Comparison of ENCODE assay signal across 18 cellular contexts in genomic region chr17:47708312-47708863, GRCh38. TPM values are rescaled to one million over a fixed set of nuclear protein-coding genes. Genes with fewer than 3 reads are reported as not detected.
DNase-seq lines count a peak whose midpoint lies in the region; ATAC-seq, FAIRE-seq and TF ChIP-seq lines count a peak whose summit lies in the region.
"Had no signal": no experiment of that assay in that cellular context is flagged by ENCODE, and none has a peak within 500 bp of the region (broad histone marks: within the 10 kb centered on the region; RNA-seq: fewer than 3 reads in every experiment).

No MANE protein-coding gene starts in this region.

- H3K4me3 ChIP-seq in GM23338 (peak overlapping the region; percentile 56), coronary artery (peak overlapping the region; percentile 77), kidney (ENCODE audit: low read length in 2 of 2) (no peak overlapping the region), stomach (peak overlapping the region; percentile 38 to 45 (median 40)), testis (peak overlapping the region in 1 of 2 donors; percentile 26)

- H3K9me3 ChIP-seq in kidney (ENCODE audit: control insufficient read depth in 1 of 2, low read length in 2 of 2), result no peaks in the 10 kb centered on the region
- H3K9me3 ChIP-seq in stomach, result no peaks in the 10 kb centered on the region
- no peaks in the 10 kb centered on the region for H3K9me3 ChIP-seq in testis

- intact Hi-C loops in kidney (cut with DNase I), result no loop called here
- intact Hi-C loops in stomach (cut with DNase I; ENCODE audit: low total_unique reads), result no loop called here
- intact Hi-C loops in testis (cut with DNase I; ENCODE audit: low total_unique reads), result no loop called here

- no peak for FAIRE-seq in kidney (lab: Jason Lieb, UNC)
- FAIRE-seq: RCC 7860 had no signal

- H3K4me1 ChIP-seq in GM23338 (ENCODE audit: insufficient read depth), result peaks cover 5% of the 10 kb centered on the region; the same call in 1 of the 2 replicates
- peaks cover 10 to 16% of the 10 kb centered on the region in 2 donors for H3K4me1 ChIP-seq in kidney (ENCODE audit: control insufficient read depth in 1 of 2, insufficient read depth in 1 of 2, low read depth in 1 of 2, low read length in 2 of 2)
- peaks cover 15 to 52% (median 26%) of the 10 kb centered on the region in 4 donors for H3K4me1 ChIP-seq in stomach
- H3K4me1 ChIP-seq in testis, result peaks cover 8% of the 10 kb centered on the region

- H4K20me1 ChIP-seq in GM23338 (replicated peaks; ENCODE audit: insufficient read depth), result peaks cover 5% of the 10 kb centered on the region; the same call in 1 of the 2 replicates

- no peaks in the 10 kb centered on the region for H3K9me2 ChIP-seq in GM23338 (ENCODE audit: insufficient read depth)

- no peaks in the 10 kb centered on the region for H3K79me2 ChIP-seq in GM23338 (replicated peaks; ENCODE audit: insufficient read depth)
- H3K79me2 ChIP-seq: parathyroid adenoma had no signal

- peak overlapping the region; percentile 81 for H3K4me2 ChIP-seq in GM23338

- peaks cover 3% of the 10 kb centered on the region; the same call in 1 of the 3 replicates for H3K36me3 Mint-ChIP-seq in GM23338 (ENCODE audit: low read depth)

- TF ChIP-seq POLR2A in stomach (IDR thresholded peaks at IDR 0.05) (no peak), erythroblast (IDR thresholded peaks at IDR 0.05; ENCODE audit: low read length) (no peak), testis (IDR thresholded peaks at IDR 0.05) (no peak)

- H3K27ac Mint-ChIP-seq in GM23338, result no peak overlapping the region
- H3K27ac Mint-ChIP-seq: activated naive CD4-positive, alpha-beta T cell treated with anti-CD3 and anti-CD28 coated beads, Interleukin-2, amount 50 U/mL, for 72 hours had no signal

- DNase-seq in GM23338 (ENCODE audit: low spot score), result peak; percentile 72
- no peak for DNase-seq in coronary artery (ENCODE audit: low spot score)
- peak; percentile 66 for DNase-seq in kidney
- DNase-seq in stomach, result no peak
- no peak for DNase-seq in erythroblast (lab: John Stamatoyannopoulos, UW)
- DNase-seq in testis, result no peak
- no peak for DNase-seq in inferior parietal cortex (ENCODE audit: extremely low spot score)
- no peak for DNase-seq in DMS153 treated with DMSO at 0.1 percent for 48 hours (lab: John Stamatoyannopoulos, UW; ENCODE audit: unreplicated experiment)
- DNase-seq: activated CD4-positive, alpha-beta T cell treated with anti-CD3 and anti-CD28 coated beads, Interleukin-2, amount 50 U/mL, for 48 hours; activated T-cell treated with anti-CD3 and anti-CD28 coated beads, Interleukin-2, amount 50 U/mL, for 48 hours; CD4-positive, alpha-beta T cell; DND-41; Kasumi-1; NCI-H2171 treated with DMSO at 0.1 percent for 48 hours had no signal

- TF ChIP-seq EP300 in stomach (IDR thresholded peaks at IDR 0.05), result no peak

- H3K27me3 ChIP-seq in GM23338 (ENCODE audit: insufficient read depth) (peaks cover 28% of the 10 kb centered on the region), stomach (peaks cover 0 to 8% (median 3%) of the 10 kb centered on the region in 3 donors), testis (no peaks in the 10 kb centered on the region)

- H3F3A ChIP-seq in GM23338 (replicated peaks; ENCODE audit: low read depth), result peaks cover 7% of the 10 kb centered on the region; the same call in 1 of the 2 replicates

- H3K9me3 Mint-ChIP-seq in GM23338, result no peaks in the 10 kb centered on the region
- H3K9me3 Mint-ChIP-seq: activated naive CD4-positive, alpha-beta T cell treated with anti-CD3 and anti-CD28 coated beads, Interleukin-2, amount 50 U/mL, for 72 hours; CD4-positive, alpha-beta T cell had no signal

- H3K36me3 ChIP-seq in GM23338 (ENCODE audit: insufficient read depth) (no peaks in the 10 kb centered on the region), kidney (ENCODE audit: control insufficient read depth in 1 of 2, insufficient read depth in 2 of 2, low read length in 2 of 2) (peaks cover 3 to 7% of the 10 kb centered on the region in 2 donors), stomach (peaks cover 11 to 35% (median 26%) of the 10 kb centered on the region in 4 donors), testis (ENCODE audit: low read depth, missing control alignments) (no peaks in the 10 kb centered on the region)

- ATAC-seq in GM23338, result peak; percentile 62
- ATAC-seq: activated naive CD4-positive, alpha-beta T cell treated with anti-CD3 and anti-CD28 coated beads, Interleukin-2, amount 50 U/mL, for 72 hours had no signal

- H3K27me3 Mint-ChIP-seq in GM23338 (ENCODE audit: insufficient read depth, low read depth, poor library complexity), result peaks cover 28% of the 10 kb centered on the region
- H3K27me3 Mint-ChIP-seq: CD4-positive, alpha-beta T cell had no signal

- TF ChIP-seq CTCF in GM23338 (conservative IDR thresholded peaks at IDR 0.05; ENCODE audit: low read depth in 2 of 2) (no peak), coronary artery (IDR thresholded peaks at IDR 0.05) (no peak), kidney (IDR thresholded peaks at IDR 0.05; ENCODE audit: borderline replicate concordance, extremely low read depth, insufficient read depth) (no peak), stomach (IDR thresholded peaks at IDR 0.05) (no peak), testis (IDR thresholded peaks at IDR 0.05) (no peak)

- WGBS in stomach, 5 donors, result 51 to 62% (median 54%) methylated on average over 19 to 31 of the region's 31 CpGs
- 46 to 64% methylated on average over 17 to 27 of the region's 31 CpGs for WGBS in testis, 2 donors

- H3K27ac ChIP-seq in GM23338 (ENCODE audit: low read depth), result no peak overlapping the region
- H3K27ac ChIP-seq in coronary artery, result peak overlapping the region in 1 of 2 donors; percentile 70
- H3K27ac ChIP-seq in kidney (ENCODE audit: low read depth in 2 of 2, low read length in 2 of 2), result no peak overlapping the region
- peak overlapping the region in 2 of 5 donors; percentile 63 to 73 for H3K27ac ChIP-seq in stomach
- no peak overlapping the region for H3K27ac ChIP-seq in testis
- H3K27ac ChIP-seq: parathyroid adenoma had no signal

- H3K4me3 Mint-ChIP-seq in GM23338, result peak overlapping the region; percentile 69
- H3K4me3 Mint-ChIP-seq: CD4-positive, alpha-beta T cell had no signal

- peak overlapping the region; percentile 66; the same call in 1 of the 2 replicates for H2AFZ ChIP-seq in GM23338

- no peak overlapping the region for H3K9ac ChIP-seq in kidney (ENCODE audit: low read length in 2 of 2)
- H3K9ac ChIP-seq: parathyroid adenoma had no signal

- peaks cover 8% of the 10 kb centered on the region for H3K4me1 Mint-ChIP-seq in GM23338

TF ChIP-seq in GM23338, 12 proteins besides CTCF, POLR2A, EP300 and RAD21 (continues in another document):
- no peak for TF ChIP-seq ETS1 (IDR thresholded peaks at IDR 0.05)
- TF ChIP-seq POLR2AphosphoS5 (IDR thresholded peaks at IDR 0.05; ENCODE audit: low read depth), result no peak
- TF ChIP-seq EZH2phosphoT487 (IDR thresholded peaks at IDR 0.05; ENCODE audit: unreplicated experiment), result no peak

RNA-seq across cellular contexts. Expression of gene TBKBP1, which starts 14.4 kb away (rescaled TPM):
- 10.6 and 12.1 TPM in 2 replicates for total RNA-seq in GM23338 (2014; rRNA removed; shearing (Covaris generic))
- polyA plus RNA-seq in GM23338 (2016; fragmentation: Nextera tagmentation; extraction: Ambion mirVana) (2.2 and 2.5 TPM in 2 replicates), kidney (ENCODE audit: insufficient read depth, low read depth, low replicate concordance) (11.2 TPM), stomach (10 to 100 TPM in 1 of 3 donors, 1 to 10 TPM in 2; 5.4 to 11.5 (median 5.8) TPM), testis (ENCODE audit: insufficient read depth, low read depth, low replicate concordance) (21.9 TPM)
- total RNA-seq in kidney (10.1 TPM), stomach (10 to 100 TPM in 1 of 5 donors, 1 to 10 TPM in 4; 2.9 to 14.3 (median 6.7) TPM), testis (10 to 100 TPM; 23.3 TPM)

RNA-seq across cellular contexts. Expression of gene TBX21, which starts 24.6 kb away (rescaled TPM):
- not detected in 2 replicates for total RNA-seq in GM23338 (2014; rRNA removed; shearing (Covaris generic))
- not detected in 2 replicates for polyA plus RNA-seq in GM23338 (2016; fragmentation: Nextera tagmentation; extraction: Ambion mirVana)
- total RNA-seq in kidney, result 1.9 TPM
- polyA plus RNA-seq in kidney (ENCODE audit: insufficient read depth, low read depth, low replicate concordance), result 0.24 TPM
- total RNA-seq in stomach, result under 1 TPM in 2 of 5 donors, not detected in 3; 0.29 to 0.55 TPM
- polyA plus RNA-seq in stomach, result under 1 TPM; 0.10 to 0.92 (median 0.31) TPM
- total RNA-seq in testis, result 1 to 10 TPM; 1.8 to 2.2 TPM
- polyA plus RNA-seq in testis (ENCODE audit: insufficient read depth, low read depth, low replicate concordance), result 1.1 TPM
- total RNA-seq: myocyte had no signal

RNA-seq across cellular contexts. Expression of gene KPNB1, which starts 58.7 kb away (rescaled TPM):
- 526 and 599 TPM in 2 replicates for total RNA-seq in GM23338 (2014; rRNA removed; shearing (Covaris generic))
- 219 and 274 TPM in 2 replicates for polyA plus RNA-seq in GM23338 (2016; fragmentation: Nextera tagmentation; extraction: Ambion mirVana)
- total RNA-seq in kidney, result 220 TPM
- polyA plus RNA-seq in kidney (ENCODE audit: insufficient read depth, low read depth, low replicate concordance), result 49.1 TPM
- total RNA-seq in stomach, result 100 to 1,000 TPM; 155 to 669 (median 198) TPM
- 10 to 100 TPM; 32.5 to 49.9 (median 33.6) TPM for polyA plus RNA-seq in stomach
- total RNA-seq in testis, result 100 to 1,000 TPM; 262 to 299 TPM
- 391 TPM for polyA plus RNA-seq in testis (ENCODE audit: insufficient read depth, low read depth, low replicate concordance)

Comparison
In these comparisons a context has a peak if more than half of its experiments do, and no peak if none do; other contexts are left out.
1. DNase-seq: peak in GM23338 (single experiment) and kidney (single experiment); none in coronary artery (single experiment), stomach (single experiment), erythroblast (0 of 2), testis (single experiment), inferior parietal cortex (single experiment) and DMS153 treated with DMSO at 0.1 percent for 48 hours (single experiment).
2. H3K4me3 ChIP-seq: peak in GM23338 (single experiment), coronary artery (single experiment) and stomach (4 of 4); none in kidney (0 of 2).